ENCODE assay signal across 1 cellular context in genomic region chr6:26520088-26520839, GRCh38.
TF ChIP-seq lines count a peak whose summit lies in the region.

No MANE protein-coding gene starts in this region.

TF ChIP-seq in GM12878, 131 proteins besides CTCF, POLR2A, EP300 and RAD21 (continued from another document and continues in another):
- no peak for TF ChIP-seq BCLAF1 (IDR thresholded peaks at IDR 0.05)
- TF ChIP-seq NBN (IDR thresholded peaks at IDR 0.05), result peak; percentile 25; the same call in 1 of the 2 replicates
- TF ChIP-seq MYC (IDR thresholded peaks at IDR 0.05; ENCODE audit: insufficient read depth, insufficient read length, insufficient replicate concordance, low read length, severe bottlenecking), result peak; percentile 64
- no peak for TF ChIP-seq CBX5 (IDR thresholded peaks at IDR 0.05; ENCODE audit: low read depth)
- no peak for TF ChIP-seq IRF3 (IDR thresholded peaks at IDR 0.05)
- TF ChIP-seq ZBTB33 (IDR thresholded peaks at IDR 0.05), result no peak
- no peak for TF ChIP-seq RCOR1 (conservative IDR thresholded peaks at IDR 0.05; ENCODE audit: low read depth, low read length)
- TF ChIP-seq JUND (IDR thresholded peaks at IDR 0.05; ENCODE audit: low read depth, low read length), result no peak
- no peak for TF ChIP-seq ELK1 (IDR thresholded peaks at IDR 0.05; ENCODE audit: low read depth, low read length)
- peak; percentile 7 to 40; a peak in 1 of 4 replicates for TF ChIP-seq BHLHE40 (IDR thresholded peaks at IDR 0.05; ENCODE audit: borderline replicate concordance in 1 of 2, low read depth in 2 of 2, low read length in 1 of 2)
- TF ChIP-seq GATAD2B (conservative IDR thresholded peaks at IDR 0.05; ENCODE audit: low read depth), result 0 out of 2 replicates have a peak, but pooled peaks have one; percentile 35
- peak; percentile 82 for TF ChIP-seq MXI1 (IDR thresholded peaks at IDR 0.05; ENCODE audit: low read depth, low read length)
- peak; percentile 65; the same call in 1 of the 2 replicates for TF ChIP-seq NKRF (conservative IDR thresholded peaks at IDR 0.05)
- TF ChIP-seq HDAC6 (IDR thresholded peaks at IDR 0.05; ENCODE audit: unreplicated experiment), result no peak
- TF ChIP-seq ZNF207 (IDR thresholded peaks at IDR 0.05; ENCODE audit: borderline replicate concordance), result no peak
- peak; percentile 24 for TF ChIP-seq USF1 (IDR thresholded peaks at IDR 0.05; ENCODE audit: borderline replicate concordance, extremely low read length, insufficient read depth, low read depth, low read length)
- no peak for TF ChIP-seq EED (IDR thresholded peaks at IDR 0.05; ENCODE audit: low read depth)
- no peak for TF ChIP-seq IRF5 (IDR thresholded peaks at IDR 0.05; ENCODE audit: borderline replicate concordance)
- TF ChIP-seq, protein P1, sequence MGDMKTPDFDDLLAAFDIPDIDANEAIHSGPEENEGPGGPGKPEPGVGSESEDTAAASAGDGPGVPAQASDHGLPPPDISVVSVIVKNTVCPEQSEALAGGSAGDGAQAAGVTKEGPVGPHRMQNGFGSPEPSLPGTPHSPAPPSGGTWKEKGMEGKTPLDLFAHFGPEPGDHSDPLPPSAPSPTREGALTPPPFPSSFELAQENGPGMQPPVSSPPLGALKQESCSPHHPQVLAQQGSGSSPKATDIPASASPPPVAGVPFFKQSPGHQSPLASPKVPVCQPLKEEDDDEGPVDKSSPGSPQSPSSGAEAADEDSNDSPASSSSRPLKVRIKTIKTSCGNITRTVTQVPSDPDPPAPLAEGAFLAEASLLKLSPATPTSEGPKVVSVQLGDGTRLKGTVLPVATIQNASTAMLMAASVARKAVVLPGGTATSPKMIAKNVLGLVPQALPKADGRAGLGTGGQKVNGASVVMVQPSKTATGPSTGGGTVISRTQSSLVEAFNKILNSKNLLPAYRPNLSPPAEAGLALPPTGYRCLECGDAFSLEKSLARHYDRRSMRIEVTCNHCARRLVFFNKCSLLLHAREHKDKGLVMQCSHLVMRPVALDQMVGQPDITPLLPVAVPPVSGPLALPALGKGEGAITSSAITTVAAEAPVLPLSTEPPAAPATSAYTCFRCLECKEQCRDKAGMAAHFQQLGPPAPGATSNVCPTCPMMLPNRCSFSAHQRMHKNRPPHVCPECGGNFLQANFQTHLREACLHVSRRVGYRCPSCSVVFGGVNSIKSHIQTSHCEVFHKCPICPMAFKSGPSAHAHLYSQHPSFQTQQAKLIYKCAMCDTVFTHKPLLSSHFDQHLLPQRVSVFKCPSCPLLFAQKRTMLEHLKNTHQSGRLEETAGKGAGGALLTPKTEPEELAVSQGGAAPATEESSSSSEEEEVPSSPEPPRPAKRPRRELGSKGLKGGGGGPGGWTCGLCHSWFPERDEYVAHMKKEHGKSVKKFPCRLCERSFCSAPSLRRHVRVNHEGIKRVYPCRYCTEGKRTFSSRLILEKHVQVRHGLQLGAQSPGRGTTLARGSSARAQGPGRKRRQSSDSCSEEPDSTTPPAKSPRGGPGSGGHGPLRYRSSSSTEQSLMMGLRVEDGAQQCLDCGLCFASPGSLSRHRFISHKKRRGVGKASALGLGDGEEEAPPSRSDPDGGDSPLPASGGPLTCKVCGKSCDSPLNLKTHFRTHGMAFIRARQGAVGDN (IDR thresholded peaks at IDR 0.05), result peak; percentile 97
- TF ChIP-seq ZNF592 (IDR thresholded peaks at IDR 0.05), result peak; percentile 77; the same call in 1 of the 2 replicates
- TF ChIP-seq POLR2AphosphoS5 (IDR thresholded peaks at IDR 0.05; ENCODE audit: low read length), result no peak
- TF ChIP-seq TAF1 (IDR thresholded peaks at IDR 0.05; ENCODE audit: borderline replicate concordance, low read depth, low read length), result peak; percentile 7; the same call in 1 of the 2 replicates
- TF ChIP-seq, protein P2, sequence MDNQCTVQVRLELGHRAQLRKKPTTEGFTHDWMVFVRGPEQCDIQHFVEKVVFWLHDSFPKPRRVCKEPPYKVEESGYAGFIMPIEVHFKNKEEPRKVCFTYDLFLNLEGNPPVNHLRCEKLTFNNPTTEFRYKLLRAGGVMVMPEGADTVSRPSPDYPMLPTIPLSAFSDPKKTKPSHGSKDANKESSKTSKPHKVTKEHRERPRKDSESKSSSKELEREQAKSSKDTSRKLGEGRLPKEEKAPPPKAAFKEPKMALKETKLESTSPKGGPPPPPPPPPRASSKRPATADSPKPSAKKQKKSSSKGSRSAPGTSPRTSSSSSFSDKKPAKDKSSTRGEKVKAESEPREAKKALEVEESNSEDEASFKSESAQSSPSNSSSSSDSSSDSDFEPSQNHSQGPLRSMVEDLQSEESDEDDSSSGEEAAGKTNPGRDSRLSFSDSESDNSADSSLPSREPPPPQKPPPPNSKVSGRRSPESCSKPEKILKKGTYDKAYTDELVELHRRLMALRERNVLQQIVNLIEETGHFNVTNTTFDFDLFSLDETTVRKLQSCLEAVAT (IDR thresholded peaks at IDR 0.05), result peak; percentile 79; the same call in 1 of the 2 replicates
- TF ChIP-seq MYB (IDR thresholded peaks at IDR 0.05; ENCODE audit: borderline replicate concordance, low read depth, low read length), result no peak
- peak in 1 of 2 experiments; percentile 8; a peak in 1 of 3 replicates for TF ChIP-seq EGR1 (IDR thresholded peaks at IDR 0.05; ENCODE audit: borderline replicate concordance in 1 of 2, low read depth in 2 of 2, low read length in 2 of 2)
- TF ChIP-seq SMC3 (IDR thresholded peaks at IDR 0.05; ENCODE audit: borderline replicate concordance, low read length), result no peak
- TF ChIP-seq ESRRA (IDR thresholded peaks at IDR 0.05; ENCODE audit: low read length), result no peak
- TF ChIP-seq PAX5 (IDR thresholded peaks at IDR 0.05; ENCODE audit: borderline replicate concordance, low read depth, low read length), result no peak
- TF ChIP-seq STAT3 (IDR thresholded peaks at IDR 0.05; ENCODE audit: low read depth, low read length), result no peak
- peak; percentile 34; the same call in 1 of the 2 replicates for TF ChIP-seq RB1 (IDR thresholded peaks at IDR 0.05; ENCODE audit: borderline replicate concordance)
